Comparison of ENCODE assay signal across 8 cellular contexts in genomic region chr19:12722566-12723382, GRCh38. TPM values are rescaled to one million over a fixed set of nuclear protein-coding genes. Genes with fewer than 3 reads are reported as not detected.
DNase-seq lines count a peak whose midpoint lies in the region; ATAC-seq and TF ChIP-seq lines count a peak whose summit lies in the region.

No MANE protein-coding gene starts in this region.

- no peaks in the 10 kb centered on the region for H3K27me3 ChIP-seq in CD4-positive, alpha-beta T cell (ENCODE audit: control insufficient read depth, insufficient read depth, low read length)

- peak; percentile 80 to 96 (median 89) for DNase-seq in CD4-positive, alpha-beta T cell
- DNase-seq in HS-5 (ENCODE audit: low read depth) (peak; percentile 95), NK-92 (lab: John Stamatoyannopoulos, UW; ENCODE audit: unreplicated experiment) (peak; percentile 65), lung microvascular endothelial cell (ENCODE audit: low read depth in 2 of 2) (peak; percentile 99 to 100)
- DNase-seq in activated CD8-positive, alpha-beta memory T cell treated with anti-CD3 and anti-CD28 coated beads for 24 hours: peak; percentile 94
- DNase-seq in effector CD8-positive, alpha-beta T cell (lab: John Stamatoyannopoulos, UW): peak; percentile 88
- peak; percentile 75 to 91 (median 84) for DNase-seq in stimulated activated CD4-positive, alpha-beta T cell treated with anti-CD3 and anti-CD28 coated beads, TNF-alpha, amount 100 ng/mL, for 4 hours (ENCODE audit: low read depth in 3 of 3)

- H3K9me3 Mint-ChIP-seq in CD4-positive, alpha-beta T cell: no peaks in the 10 kb centered on the region

- POLR2A ChIA-PET in CD4-positive, alpha-beta T cell (lab: Charles Lee): interaction anchor here (0.5 to 7.0 kb wide), 16 partner anchors 9 to 663 kb away, joined by 3 to 79 read pairs (median 4); partner anchors contain the start of genes DHPS, FBXW9, GCDH and GET3

- no peaks in the 10 kb centered on the region for H3K9me3 ChIP-seq in CD4-positive, alpha-beta T cell (ENCODE audit: control insufficient read depth, low read length)

- peak overlapping the region; percentile 98 for H3K4me3 Mint-ChIP-seq in CD4-positive, alpha-beta T cell

- H3K36me3 Mint-ChIP-seq in CD4-positive, alpha-beta T cell (ENCODE audit: low read depth): peaks cover 44% of the 10 kb centered on the region

- peaks cover 47% of the 10 kb centered on the region for H3K4me1 Mint-ChIP-seq in CD4-positive, alpha-beta T cell (ENCODE audit: low read depth)

- peak overlapping the region; percentile 89 for H3K27ac Mint-ChIP-seq in CD4-positive, alpha-beta T cell

- ATAC-seq in CD4-positive, alpha-beta T cell (ENCODE audit: poor library complexity): peak; percentile 87
- ATAC-seq in GM19468 (IDR thresholded peaks at IDR 0.05; ENCODE audit: extremely low read depth, unreplicated experiment): peak; percentile 60

- peak overlapping the region; percentile 78 for H3K27ac ChIP-seq in CD4-positive, alpha-beta T cell (ENCODE audit: low read depth, low read length)

- TF ChIP-seq CTCF in CD4-positive, alpha-beta T cell (IDR thresholded peaks at IDR 0.05): no peak

- CTCF ChIA-PET in CD4-positive, alpha-beta T cell (lab: Charles Lee): interaction anchor here (0.5 to 4.6 kb wide), 10 partner anchors 11 to 109 kb away, joined by 3 to 38 read pairs (median 4); partner anchors contain the start of genes DHPS and TRIR

- no peaks in the 10 kb centered on the region for H3K27me3 Mint-ChIP-seq in CD4-positive, alpha-beta T cell

- intact Hi-C loops in CD4-positive, alpha-beta T cell (cut with DNase I, micrococcal nuclease): loop anchor here (1.0 to 5.0 kb wide), 4 partner anchors 12 to 42 kb away; partner anchors contain the start of genes DHPS (in 2 of the 2), TRIR (in 2 of the 2) and FBXW9 (in 1 of the 2)

RNA-seq across cellular contexts. Expression of gene TNPO2, which starts 1.0 kb away (rescaled TPM):
- total RNA-seq in CD4-positive, alpha-beta T cell: 10 to 100 TPM; 47.3 to 47.4 TPM
- total RNA-seq in lung microvascular endothelial cell: 14.4 and 19.4 TPM in 2 replicates

RNA-seq across cellular contexts. Expression of gene TRIR, which starts 11.7 kb away (rescaled TPM):
- 100 to 1,000 TPM; 194 to 201 TPM for total RNA-seq in CD4-positive, alpha-beta T cell
- total RNA-seq in lung microvascular endothelial cell: 124 and 182 TPM in 2 replicates

RNA-seq across cellular contexts. Expression of gene GET3, which starts 14.5 kb away (rescaled TPM):
- 10 to 100 TPM; 13.9 to 14.5 TPM for total RNA-seq in CD4-positive, alpha-beta T cell
- 67.8 and 73.8 TPM in 2 replicates for total RNA-seq in lung microvascular endothelial cell

RNA-seq across cellular contexts. Expression of gene FBXW9, which starts 26.3 kb away (rescaled TPM):
- total RNA-seq in CD4-positive, alpha-beta T cell: 1 to 10 TPM; 2.2 to 2.4 TPM
- total RNA-seq in lung microvascular endothelial cell: 3.8 and 5.2 TPM in 2 replicates

RNA-seq across cellular contexts. Expression of gene BEST2, which starts 28.8 kb away (rescaled TPM):
- total RNA-seq in CD4-positive, alpha-beta T cell: not detected
- total RNA-seq in lung microvascular endothelial cell: not detected in 2 replicates

Comparison
In these comparisons a context has a peak if more than half of its experiments do, and no peak if none do; other contexts are left out.
1. Peak in every context shown above with its lines: DNase-seq, ATAC-seq and H3K27ac ChIP-seq.